Comparison of ENCODE assay signal across 1 cellular context in the genomic region with DNA sequence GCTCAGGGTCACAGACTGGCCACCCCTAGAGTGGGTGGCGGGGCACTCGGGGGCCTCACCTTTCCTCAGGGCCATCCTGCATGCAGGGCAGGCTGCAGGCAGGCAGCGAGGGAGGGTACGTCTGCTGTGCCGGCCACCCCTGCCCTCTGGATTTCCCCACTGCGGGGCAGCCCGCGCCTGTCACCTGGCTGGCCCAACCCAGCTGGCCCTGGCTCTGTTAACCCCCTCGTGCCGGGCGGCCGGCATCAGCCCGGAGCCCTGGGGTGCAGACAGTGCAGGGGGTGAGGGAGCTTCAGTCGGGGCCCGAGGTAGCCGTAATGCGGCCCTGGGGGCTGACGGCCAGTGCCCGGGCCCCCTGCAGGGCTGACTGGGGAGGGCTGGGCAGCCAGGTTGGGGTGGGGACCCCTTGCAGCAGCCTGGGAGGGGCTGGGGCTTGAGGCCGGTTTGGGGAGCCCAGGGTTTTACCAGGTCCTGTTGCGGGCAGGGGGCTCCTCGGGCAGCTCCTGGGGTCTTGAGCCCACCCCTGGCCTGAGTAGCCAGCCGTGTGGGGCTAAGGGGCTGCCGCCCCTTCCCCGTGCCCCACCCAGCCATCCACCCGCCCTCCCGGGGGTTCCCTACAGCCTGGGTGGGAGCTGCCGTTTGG.
TF ChIP-seq lines count a peak whose summit lies in the region.

A gene (minus strand): TSS at position 128 of the 643 bp plus-strand sequence. CDS start 53 bp downstream, at position 75.

TF ChIP-seq in IMR-90, 13 proteins besides CTCF, POLR2A, EP300 and RAD21 (continued from another document):
- TF ChIP-seq RFX5 (IDR thresholded peaks at IDR 0.05; ENCODE audit: low read depth, low read length) (no peak), MAFK (IDR thresholded peaks at IDR 0.05; ENCODE audit: low read depth, low read length) (no peak), RCOR1 (IDR thresholded peaks at IDR 0.05; ENCODE audit: insufficient replicate concordance, low read length) (no peak), MAZ (IDR thresholded peaks at IDR 0.05; ENCODE audit: borderline replicate concordance, low read depth, low read length) (no peak), NFE2L2 (IDR thresholded peaks at IDR 0.05; ENCODE audit: low read depth, low read length) (no peak), CEBPB (IDR thresholded peaks at IDR 0.05; ENCODE audit: low read depth, low read length) (no peak)
- TF ChIP-seq, protein P1, sequence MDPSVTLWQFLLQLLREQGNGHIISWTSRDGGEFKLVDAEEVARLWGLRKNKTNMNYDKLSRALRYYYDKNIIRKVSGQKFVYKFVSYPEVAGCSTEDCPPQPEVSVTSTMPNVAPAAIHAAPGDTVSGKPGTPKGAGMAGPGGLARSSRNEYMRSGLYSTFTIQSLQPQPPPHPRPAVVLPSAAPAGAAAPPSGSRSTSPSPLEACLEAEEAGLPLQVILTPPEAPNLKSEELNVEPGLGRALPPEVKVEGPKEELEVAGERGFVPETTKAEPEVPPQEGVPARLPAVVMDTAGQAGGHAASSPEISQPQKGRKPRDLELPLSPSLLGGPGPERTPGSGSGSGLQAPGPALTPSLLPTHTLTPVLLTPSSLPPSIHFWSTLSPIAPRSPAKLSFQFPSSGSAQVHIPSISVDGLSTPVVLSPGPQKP (IDR thresholded peaks at IDR 0.05; ENCODE audit: borderline replicate concordance, low read depth, low read length), result no peak
- TF ChIP-seq, protein P2, sequence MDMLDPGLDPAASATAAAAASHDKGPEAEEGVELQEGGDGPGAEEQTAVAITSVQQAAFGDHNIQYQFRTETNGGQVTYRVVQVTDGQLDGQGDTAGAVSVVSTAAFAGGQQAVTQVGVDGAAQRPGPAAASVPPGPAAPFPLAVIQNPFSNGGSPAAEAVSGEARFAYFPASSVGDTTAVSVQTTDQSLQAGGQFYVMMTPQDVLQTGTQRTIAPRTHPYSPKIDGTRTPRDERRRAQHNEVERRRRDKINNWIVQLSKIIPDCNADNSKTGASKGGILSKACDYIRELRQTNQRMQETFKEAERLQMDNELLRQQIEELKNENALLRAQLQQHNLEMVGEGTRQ (IDR thresholded peaks at IDR 0.05; ENCODE audit: low read depth, low read length), result no peak
